ENCODE assay signal across 2 cellular contexts in genomic region chr1:17451731-17452130, GRCh38.
TF ChIP-seq lines count a peak whose summit lies in the region.

No MANE protein-coding gene starts in this region.

TF ChIP-seq in GM23338, 12 proteins besides CTCF, POLR2A, EP300 and RAD21:
- no peak for TF ChIP-seq NANOG (IDR thresholded peaks at IDR 0.05; ENCODE audit: borderline replicate concordance)
- TF ChIP-seq, protein P1, sequence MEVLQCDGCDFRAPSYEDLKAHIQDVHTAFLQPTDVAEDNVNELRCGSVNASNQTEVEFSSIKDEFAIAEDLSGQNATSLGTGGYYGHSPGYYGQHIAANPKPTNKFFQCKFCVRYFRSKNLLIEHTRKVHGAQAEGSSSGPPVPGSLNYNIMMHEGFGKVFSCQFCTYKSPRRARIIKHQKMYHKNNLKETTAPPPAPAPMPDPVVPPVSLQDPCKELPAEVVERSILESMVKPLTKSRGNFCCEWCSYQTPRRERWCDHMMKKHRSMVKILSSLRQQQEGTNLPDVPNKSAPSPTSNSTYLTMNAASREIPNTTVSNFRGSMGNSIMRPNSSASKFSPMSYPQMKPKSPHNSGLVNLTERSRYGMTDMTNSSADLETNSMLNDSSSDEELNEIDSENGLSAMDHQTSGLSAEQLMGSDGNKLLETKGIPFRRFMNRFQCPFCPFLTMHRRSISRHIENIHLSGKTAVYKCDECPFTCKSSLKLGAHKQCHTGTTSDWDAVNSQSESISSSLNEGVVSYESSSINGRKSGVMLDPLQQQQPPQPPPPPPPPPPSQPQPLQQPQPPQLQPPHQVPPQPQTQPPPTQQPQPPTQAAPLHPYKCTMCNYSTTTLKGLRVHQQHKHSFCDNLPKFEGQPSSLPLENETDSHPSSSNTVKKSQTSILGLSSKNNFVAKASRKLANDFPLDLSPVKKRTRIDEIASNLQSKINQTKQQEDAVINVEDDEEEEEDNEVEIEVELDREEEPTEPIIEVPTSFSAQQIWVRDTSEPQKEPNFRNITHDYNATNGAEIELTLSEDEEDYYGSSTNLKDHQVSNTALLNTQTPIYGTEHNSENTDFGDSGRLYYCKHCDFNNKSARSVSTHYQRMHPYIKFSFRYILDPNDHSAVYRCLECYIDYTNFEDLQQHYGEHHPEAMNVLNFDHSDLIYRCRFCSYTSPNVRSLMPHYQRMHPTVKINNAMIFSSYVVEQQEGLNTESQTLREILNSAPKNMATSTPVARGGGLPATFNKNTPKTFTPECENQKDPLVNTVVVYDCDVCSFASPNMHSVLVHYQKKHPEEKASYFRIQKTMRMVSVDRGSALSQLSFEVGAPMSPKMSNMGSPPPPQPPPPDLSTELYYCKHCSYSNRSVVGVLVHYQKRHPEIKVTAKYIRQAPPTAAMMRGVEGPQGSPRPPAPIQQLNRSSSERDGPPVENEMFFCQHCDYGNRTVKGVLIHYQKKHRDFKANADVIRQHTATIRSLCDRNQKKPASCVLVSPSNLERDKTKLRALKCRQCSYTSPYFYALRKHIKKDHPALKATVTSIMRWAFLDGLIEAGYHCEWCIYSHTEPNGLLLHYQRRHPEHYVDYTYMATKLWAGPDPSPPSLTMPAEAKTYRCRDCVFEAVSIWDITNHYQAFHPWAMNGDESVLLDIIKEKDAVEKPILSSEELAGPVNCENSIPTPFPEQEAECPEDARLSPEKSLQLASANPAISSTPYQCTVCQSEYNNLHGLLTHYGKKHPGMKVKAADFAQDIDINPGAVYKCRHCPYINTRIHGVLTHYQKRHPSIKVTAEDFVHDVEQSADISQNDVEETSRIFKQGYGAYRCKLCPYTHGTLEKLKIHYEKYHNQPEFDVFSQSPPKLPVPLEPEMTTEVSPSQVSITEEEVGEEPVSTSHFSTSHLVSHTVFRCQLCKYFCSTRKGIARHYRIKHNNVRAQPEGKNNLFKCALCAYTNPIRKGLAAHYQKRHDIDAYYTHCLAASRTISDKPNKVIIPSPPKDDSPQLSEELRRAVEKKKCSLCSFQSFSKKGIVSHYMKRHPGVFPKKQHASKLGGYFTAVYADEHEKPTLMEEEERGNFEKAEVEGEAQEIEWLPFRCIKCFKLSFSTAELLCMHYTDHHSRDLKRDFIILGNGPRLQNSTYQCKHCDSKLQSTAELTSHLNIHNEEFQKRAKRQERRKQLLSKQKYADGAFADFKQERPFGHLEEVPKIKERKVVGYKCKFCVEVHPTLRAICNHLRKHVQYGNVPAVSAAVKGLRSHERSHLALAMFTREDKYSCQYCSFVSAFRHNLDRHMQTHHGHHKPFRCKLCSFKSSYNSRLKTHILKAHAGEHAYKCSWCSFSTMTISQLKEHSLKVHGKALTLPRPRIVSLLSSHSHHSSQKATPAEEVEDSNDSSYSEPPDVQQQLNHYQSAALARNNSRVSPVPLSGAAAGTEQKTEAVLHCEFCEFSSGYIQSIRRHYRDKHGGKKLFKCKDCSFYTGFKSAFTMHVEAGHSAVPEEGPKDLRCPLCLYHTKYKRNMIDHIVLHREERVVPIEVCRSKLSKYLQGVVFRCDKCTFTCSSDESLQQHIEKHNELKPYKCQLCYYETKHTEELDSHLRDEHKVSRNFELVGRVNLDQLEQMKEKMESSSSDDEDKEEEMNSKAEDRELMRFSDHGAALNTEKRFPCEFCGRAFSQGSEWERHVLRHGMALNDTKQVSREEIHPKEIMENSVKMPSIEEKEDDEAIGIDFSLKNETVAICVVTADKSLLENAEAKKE (CRISPR knock-in tag; IDR thresholded peaks at IDR 0.05) = no peak
- no peak for TF ChIP-seq ZNF114 (CRISPR knock-in tag; IDR thresholded peaks at IDR 0.05)
- no peak for TF ChIP-seq JUNB (IDR thresholded peaks at IDR 0.05; ENCODE audit: unreplicated experiment)
- TF ChIP-seq, protein P2, sequence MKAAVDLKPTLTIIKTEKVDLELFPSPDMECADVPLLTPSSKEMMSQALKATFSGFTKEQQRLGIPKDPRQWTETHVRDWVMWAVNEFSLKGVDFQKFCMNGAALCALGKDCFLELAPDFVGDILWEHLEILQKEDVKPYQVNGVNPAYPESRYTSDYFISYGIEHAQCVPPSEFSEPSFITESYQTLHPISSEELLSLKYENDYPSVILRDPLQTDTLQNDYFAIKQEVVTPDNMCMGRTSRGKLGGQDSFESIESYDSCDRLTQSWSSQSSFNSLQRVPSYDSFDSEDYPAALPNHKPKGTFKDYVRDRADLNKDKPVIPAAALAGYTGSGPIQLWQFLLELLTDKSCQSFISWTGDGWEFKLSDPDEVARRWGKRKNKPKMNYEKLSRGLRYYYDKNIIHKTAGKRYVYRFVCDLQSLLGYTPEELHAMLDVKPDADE (IDR thresholded peaks at IDR 0.05) = no peak
- no peak for TF ChIP-seq REST (IDR thresholded peaks at IDR 0.05; ENCODE audit: unreplicated experiment)
- no peak for TF ChIP-seq CREB1 (CRISPR knock-in tag; IDR thresholded peaks at IDR 0.05; ENCODE audit: low read depth)
- no peak for TF ChIP-seq EZH2 (IDR thresholded peaks at IDR 0.05; ENCODE audit: low read depth, unreplicated experiment)
- TF ChIP-seq POLR2AphosphoS5 (IDR thresholded peaks at IDR 0.05; ENCODE audit: low read depth) = no peak
- TF ChIP-seq ZNF331 (CRISPR knock-in tag; IDR thresholded peaks at IDR 0.05; ENCODE audit: low read depth) = no peak
- no peak for TF ChIP-seq EZH2phosphoT487 (IDR thresholded peaks at IDR 0.05; ENCODE audit: unreplicated experiment)
- TF ChIP-seq STAT1 (IDR thresholded peaks at IDR 0.05; ENCODE audit: unreplicated experiment) = no peak

TF ChIP-seq in H1, 55 proteins besides CTCF, POLR2A, EP300 and RAD21:
- TF ChIP-seq ZNF274 (IDR thresholded peaks at IDR 0.05; ENCODE audit: borderline replicate concordance, extremely low read depth, low read length) = no peak
- TF ChIP-seq KDM4A (IDR thresholded peaks at IDR 0.05; ENCODE audit: low read depth, low read length, severe bottlenecking) = no peak
- TF ChIP-seq FOSL1 (IDR thresholded peaks at IDR 0.05; ENCODE audit: insufficient read depth, low read depth, low read length) = no peak
- no peak for TF ChIP-seq HDAC2 (IDR thresholded peaks at IDR 0.05; ENCODE audit: borderline replicate concordance in 1 of 2, low read depth in 2 of 2, low read length in 2 of 2)
